ENCODE assay signal across 1 cellular context in the genomic region with DNA sequence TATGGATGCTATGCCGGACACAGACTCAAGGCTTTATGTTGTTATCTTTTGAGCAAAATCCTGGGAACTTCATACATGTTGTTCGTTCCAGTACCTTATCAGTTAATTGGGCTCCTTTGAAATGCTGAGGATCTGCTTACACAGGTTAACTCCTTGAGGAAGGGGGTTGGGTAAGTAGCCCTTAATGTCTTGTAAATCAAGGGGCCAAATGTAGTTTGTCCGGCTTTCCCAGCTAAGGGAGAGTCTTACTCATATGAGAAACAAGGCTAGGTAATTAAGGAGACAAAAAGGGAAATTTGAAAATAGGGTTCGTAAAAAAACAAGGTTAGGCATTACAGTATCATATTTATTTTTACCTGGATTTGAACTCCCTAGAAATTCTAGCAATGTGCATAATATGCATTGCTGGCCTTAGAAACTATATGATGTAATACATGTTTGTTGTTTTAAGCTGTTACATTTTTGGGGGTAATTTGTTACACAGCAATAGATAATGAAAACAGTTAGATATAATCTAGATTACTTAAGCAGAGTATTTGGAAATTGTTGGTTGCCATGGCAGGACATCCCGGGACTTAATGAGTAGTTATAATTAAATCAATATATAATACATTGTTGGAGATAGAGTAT.
TF ChIP-seq lines count a peak whose summit lies in the region.

No MANE protein-coding gene starts in this region.

TF ChIP-seq in HCT116, 20 proteins besides CTCF, POLR2A, EP300 and RAD21:
- TF ChIP-seq FOSL1 (IDR thresholded peaks at IDR 0.05; ENCODE audit: low read depth) (no peak), ZFX (IDR thresholded peaks at IDR 0.05) (no peak), ELF1 (IDR thresholded peaks at IDR 0.05; ENCODE audit: borderline replicate concordance, low read depth) (no peak), EGR1 (IDR thresholded peaks at IDR 0.05; ENCODE audit: low read depth) (no peak), TCF7L2 (IDR thresholded peaks at IDR 0.05; ENCODE audit: borderline replicate concordance, extremely low read depth, insufficient read depth, insufficient read length) (no peak), SIN3A (IDR thresholded peaks at IDR 0.05; ENCODE audit: low read depth) (no peak), ZNF274 (IDR thresholded peaks at IDR 0.05; ENCODE audit: low read depth, low read length) (no peak)
TF ChIP-seq in HCT116: peak in this region for 0.
